14 cellular contexts compared by ENCODE assay signal in the genomic region with DNA sequence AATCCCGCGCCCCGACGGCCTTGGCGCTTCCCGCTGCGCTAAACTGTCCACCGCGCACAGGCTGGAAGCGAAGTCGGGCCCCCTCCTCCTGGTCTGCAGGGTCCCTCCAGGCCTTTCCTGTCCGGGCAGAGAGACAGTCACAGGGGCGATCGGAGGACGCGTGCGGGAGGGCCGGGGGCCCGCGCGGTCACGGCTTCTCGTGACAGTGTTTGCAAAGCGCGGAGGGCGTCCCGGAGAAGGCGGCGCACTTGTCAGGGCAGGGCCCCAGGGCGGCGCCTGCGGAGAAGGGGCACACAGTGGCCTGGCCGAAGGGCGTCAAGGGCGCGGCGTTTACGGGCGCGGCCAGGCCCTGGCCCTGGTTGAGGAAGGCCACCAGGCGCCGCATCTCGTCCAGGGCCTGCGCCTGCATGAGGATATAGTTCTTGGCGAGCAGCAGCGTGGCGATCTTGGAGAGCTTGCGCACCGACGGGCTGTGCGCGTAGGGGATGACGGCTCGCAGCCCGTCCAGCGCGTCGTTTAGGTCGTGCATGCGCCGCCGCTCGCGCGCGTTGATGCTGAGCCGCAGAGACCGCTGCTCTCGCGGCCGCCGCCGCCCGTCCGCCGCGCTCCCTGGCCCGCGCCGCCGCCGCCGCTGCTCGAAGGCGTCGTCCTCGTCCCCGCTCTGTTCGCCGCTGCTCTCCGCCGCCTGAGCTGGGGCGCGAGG. TPM values are rescaled to one million over a fixed set of nuclear protein-coding genes. Genes with fewer than 3 reads are reported as not detected.
DNase-seq lines count a peak whose midpoint lies in the region; ATAC-seq and TF ChIP-seq lines count a peak whose summit lies in the region.
"Had no signal": no experiment of that assay in that cellular context is flagged by ENCODE, and none has a peak within 500 bp of the region (broad histone marks: within the 10 kb centered on the region; RNA-seq: fewer than 3 reads in every experiment).

No MANE protein-coding gene starts in this region.

- TF ChIP-seq RAD21 in IMR-90 (IDR thresholded peaks at IDR 0.05; ENCODE audit: low read length) = no peak

- CTCF ChIA-PET in IMR-90 (lab: Yijun Ruan, JAX) = no interaction called here

- no peak for ATAC-seq in IMR-90 (ENCODE audit: low read depth)
- no peak for ATAC-seq in HG02678 (IDR thresholded peaks at IDR 0.05; ENCODE audit: unreplicated experiment)
- ATAC-seq in GM21786 (IDR thresholded peaks at IDR 0.05; ENCODE audit: unreplicated experiment) = no peak

- H3K9me3 Mint-ChIP-seq in nephron progenitor cell = no peaks in the 10 kb centered on the region
- H3K9me3 Mint-ChIP-seq: activated CD4-positive, alpha-beta memory T cell treated with anti-CD3 and anti-CD28 coated beads, Interleukin-2, amount 10 ng/mL, durations not matched to agents 7 days and 5 days had no signal

- 2% methylated on average over 77 of the region's 94 CpGs; no CpG with 5 or more reads in 1 of the 2 experiments for WGBS in IMR-90 (ENCODE audit: extremely low coverage in 2 of 2, insufficient read length in 1 of 2), 2 experiments

- DNase-seq in NCI-H2196 (lab: John Stamatoyannopoulos, UW; ENCODE audit: unreplicated experiment) (peak; percentile 38), NCI-H2196 treated with DMSO at 0.1 percent for 48 hours (lab: John Stamatoyannopoulos, UW; ENCODE audit: unreplicated experiment) (no peak), IMR-90 (peak; percentile 10), dermis blood vessel endothelial cell (peak; percentile 27), nephron progenitor cell (peak; percentile 53), NCI-H1436 treated with DMSO at 0.1 percent for 48 hours (lab: John Stamatoyannopoulos, UW) (no peak)
- DNase-seq: ACHN; activated CD4-positive, alpha-beta memory T cell treated with anti-CD3 and anti-CD28 coated beads, Interleukin-2, amount 10 ng/mL, durations not matched to agents 7 days and 5 days; anterior cingulate cortex; esophagus squamous epithelium had no signal

- no peak overlapping the region for H3K27ac ChIP-seq in IMR-90 (ENCODE audit: insufficient read depth, low read length)
- H3K27ac ChIP-seq: esophagus squamous epithelium, SK-N-MC had no signal

- no peak overlapping the region for H3K18ac ChIP-seq in IMR-90 (ENCODE audit: low read depth, low read length)

- no peak overlapping the region for H3K23ac ChIP-seq in IMR-90 (ENCODE audit: low read depth, low read length)

- no peaks in the 10 kb centered on the region for H3K36me3 ChIP-seq in IMR-90 (ENCODE audit: control insufficient read depth, insufficient read depth, low read length)
- H3K36me3 ChIP-seq: esophagus squamous epithelium had no signal

- no peak overlapping the region for H3K56ac ChIP-seq in IMR-90 (ENCODE audit: extremely low read depth, insufficient read depth, low read length)

- peaks cover 7% of the 10 kb centered on the region; the same call in 1 of the 2 replicates for H4K20me1 ChIP-seq in IMR-90 (ENCODE audit: insufficient read depth, low read length)

- no peaks in the 10 kb centered on the region for H3K79me1 ChIP-seq in IMR-90 (ENCODE audit: low read depth in 1 of 2, low read length in 2 of 2)

- H2BK15ac ChIP-seq in IMR-90 (ENCODE audit: low read depth, low read length) = no peak overlapping the region

- intact Hi-C loops in IMR-90 (cut with micrococcal nuclease) = loop anchor here (5.0 kb wide), 1 partner anchor 199 kb away; no protein-coding TSS in a partner anchor

- H3K4me2 ChIP-seq in IMR-90 (ENCODE audit: low read depth, low read length) = no peak overlapping the region

- H2BK20ac ChIP-seq in IMR-90 (ENCODE audit: low read depth, low read length) = no peak overlapping the region

- no peak for TF ChIP-seq POLR2A in IMR-90 (IDR thresholded peaks at IDR 0.05; ENCODE audit: low read depth, low read length)

- H3K27ac Mint-ChIP-seq in nephron progenitor cell = no peak overlapping the region
- H3K27ac Mint-ChIP-seq: activated CD4-positive, alpha-beta memory T cell treated with anti-CD3 and anti-CD28 coated beads, Interleukin-2, amount 10 ng/mL, durations not matched to agents 7 days and 5 days had no signal

- no peak overlapping the region for H3K9ac ChIP-seq in IMR-90 (ENCODE audit: low read depth, low read length)

- H3K14ac ChIP-seq in IMR-90 (replicated peaks; ENCODE audit: low read depth, low read length) = no peak overlapping the region

- no peak overlapping the region for H3K4ac ChIP-seq in IMR-90 (ENCODE audit: low read depth, low read length)

- no peak overlapping the region for H3K4me3 ChIP-seq in IMR-90 (ENCODE audit: insufficient read depth, low read depth, low read length)
- H3K4me3 ChIP-seq: lung, SK-N-MC had no signal

- in situ Hi-C loops in IMR-90 (cut with MboI; ENCODE audit: low sequenced_read_pairs) = loop anchor here (25.0 kb wide), 1 partner anchor 319 kb away; no protein-coding TSS in a partner anchor

- H3K4me1 Mint-ChIP-seq in nephron progenitor cell = peaks cover 23% of the 10 kb centered on the region

- no peak overlapping the region for H2AK9ac ChIP-seq in IMR-90 (replicated peaks; ENCODE audit: low read depth, low read length, poor library complexity)

- POLR2A ChIA-PET in IMR-90 (lab: Charles Lee; ENCODE audit: unreplicated experiment) = no interaction called here

- BruUV-seq in IMR-90 (replicated peaks; lab: Mats Ljungman, UMichigan) = no TSS peak

- no peaks in the 10 kb centered on the region for H3K9me3 ChIP-seq in IMR-90 (ENCODE audit: control insufficient read depth, insufficient read depth, low read length)
- H3K9me3 ChIP-seq: esophagus squamous epithelium had no signal

- H3K27me3 Mint-ChIP-seq in nephron progenitor cell (ENCODE audit: low read depth, poor library complexity) = peaks cover 94% of the 10 kb centered on the region

- no peak overlapping the region for H2BK5ac ChIP-seq in IMR-90 (ENCODE audit: low read depth, low read length, poor library complexity, severe bottlenecking)

- dilution Hi-C loops in IMR-90 (cut with HindIII; ENCODE audit: low sequenced_read_pairs, unreplicated experiment) = no loop called here

- H3K4me3 Mint-ChIP-seq in nephron progenitor cell = no peak overlapping the region
- H3K4me3 Mint-ChIP-seq: activated CD4-positive, alpha-beta memory T cell treated with anti-CD3 and anti-CD28 coated beads, Interleukin-2, amount 10 ng/mL, durations not matched to agents 7 days and 5 days had no signal

- no peak overlapping the region for H2BK120ac ChIP-seq in IMR-90 (ENCODE audit: low read depth, low read length)

- no peak overlapping the region for H2AK5ac ChIP-seq in IMR-90 (ENCODE audit: low read depth, low read length)

- H3K27me3 ChIP-seq in IMR-90 (ENCODE audit: control insufficient read depth, insufficient read depth, low read length) = peaks cover 89% of the 10 kb centered on the region

- no peaks in the 10 kb centered on the region for H3K4me1 ChIP-seq in IMR-90 (ENCODE audit: control insufficient read depth, insufficient read depth, low read length)

- no peak overlapping the region for H4K91ac ChIP-seq in IMR-90 (ENCODE audit: insufficient read depth, low read depth, low read length)

- H4K5ac ChIP-seq in IMR-90 (ENCODE audit: low read depth, low read length) = no peak overlapping the region

- no peak overlapping the region for H4K8ac ChIP-seq in IMR-90 (ENCODE audit: low read depth in 2 of 2, low read length in 2 of 2)

- H2AFZ ChIP-seq in IMR-90 (replicated peaks; ENCODE audit: low read length, poor library complexity) = no peak overlapping the region

- no peaks in the 10 kb centered on the region for H3K9me1 ChIP-seq in IMR-90 (ENCODE audit: insufficient read depth, low read length)

- TF ChIP-seq CTCF in IMR-90 (conservative IDR thresholded peaks at IDR 0.05; ENCODE audit: low read depth, low read length) = no peak
- no peak for TF ChIP-seq CTCF in nephron progenitor cell (IDR thresholded peaks at IDR 0.05)

- no peaks in the 10 kb centered on the region for H3K36me3 Mint-ChIP-seq in nephron progenitor cell (ENCODE audit: low read depth)

TF ChIP-seq in IMR-90, 13 proteins besides CTCF, POLR2A, EP300 and RAD21 (continues in another document):
- TF ChIP-seq, protein P1, sequence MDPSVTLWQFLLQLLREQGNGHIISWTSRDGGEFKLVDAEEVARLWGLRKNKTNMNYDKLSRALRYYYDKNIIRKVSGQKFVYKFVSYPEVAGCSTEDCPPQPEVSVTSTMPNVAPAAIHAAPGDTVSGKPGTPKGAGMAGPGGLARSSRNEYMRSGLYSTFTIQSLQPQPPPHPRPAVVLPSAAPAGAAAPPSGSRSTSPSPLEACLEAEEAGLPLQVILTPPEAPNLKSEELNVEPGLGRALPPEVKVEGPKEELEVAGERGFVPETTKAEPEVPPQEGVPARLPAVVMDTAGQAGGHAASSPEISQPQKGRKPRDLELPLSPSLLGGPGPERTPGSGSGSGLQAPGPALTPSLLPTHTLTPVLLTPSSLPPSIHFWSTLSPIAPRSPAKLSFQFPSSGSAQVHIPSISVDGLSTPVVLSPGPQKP (IDR thresholded peaks at IDR 0.05; ENCODE audit: borderline replicate concordance, low read depth, low read length) = no peak
- TF ChIP-seq RFX5 (IDR thresholded peaks at IDR 0.05; ENCODE audit: low read depth, low read length) = no peak
- no peak for TF ChIP-seq MAFK (IDR thresholded peaks at IDR 0.05; ENCODE audit: low read depth, low read length)
- TF ChIP-seq CHD1 (IDR thresholded peaks at IDR 0.05; ENCODE audit: low read depth, low read length) = no peak
- no peak for TF ChIP-seq NFE2L2 (IDR thresholded peaks at IDR 0.05; ENCODE audit: low read depth, low read length)
- no peak for TF ChIP-seq MXI1 (IDR thresholded peaks at IDR 0.05; ENCODE audit: borderline replicate concordance, low read depth, low read length)
- TF ChIP-seq SMC3 (IDR thresholded peaks at IDR 0.05; ENCODE audit: low read depth, low read length) = no peak
- TF ChIP-seq MAZ (IDR thresholded peaks at IDR 0.05; ENCODE audit: borderline replicate concordance, low read depth, low read length) = no peak
- no peak for TF ChIP-seq BHLHE40 (IDR thresholded peaks at IDR 0.05; ENCODE audit: low read depth, low read length)
- TF ChIP-seq FOS (IDR thresholded peaks at IDR 0.05; ENCODE audit: low read depth, low read length) = no peak
- TF ChIP-seq RCOR1 (IDR thresholded peaks at IDR 0.05; ENCODE audit: insufficient replicate concordance, low read length) = no peak
- TF ChIP-seq CEBPB (IDR thresholded peaks at IDR 0.05; ENCODE audit: low read depth, low read length) = no peak

RNA-seq across cellular contexts. Expression of a gene that starts 0.8 kb away (rescaled TPM):
- total RNA-seq in IMR-90 (2012; rRNA removed) (not detected in 2 replicates), dermis blood vessel endothelial cell (not detected in 2 replicates)
- not detected in 2 replicates for polyA plus RNA-seq in IMR-90 (2012; rRNA removed)
- polyA plus RNA-seq in IMR-90 (2012; cell fraction: cytosol; rRNA removed) = not detected in 2 replicates
- polyA plus RNA-seq in IMR-90 (2012; cell fraction: nucleus; rRNA removed; ENCODE audit: low replicate concordance) = not detected in 2 replicates
- total RNA-seq: activated CD4-positive, alpha-beta memory T cell treated with anti-CD3 and anti-CD28 coated beads, Interleukin-2, amount 10 ng/mL, durations not matched to agents 7 days and 5 days; esophagus squamous epithelium; lung had no signal
- polyA plus RNA-seq: lung had no signal

RNA-seq across cellular contexts. Expression of a gene that starts 53.5 kb away (rescaled TPM):
- 1.4 and 2.2 TPM in 2 replicates for total RNA-seq in IMR-90 (2012; rRNA removed)
- polyA plus RNA-seq in IMR-90 (2012; rRNA removed) = 14.4 and 17.3 TPM in 2 replicates
- 3.7 and 5.8 TPM in 2 replicates for polyA plus RNA-seq in IMR-90 (2012; cell fraction: cytosol; rRNA removed)
- 68.1 and 209 TPM in 2 replicates for polyA plus RNA-seq in IMR-90 (2012; cell fraction: nucleus; rRNA removed; ENCODE audit: low replicate concordance)
- total RNA-seq in dermis blood vessel endothelial cell = 9.0 and 11.8 TPM in 2 replicates

Comparison
In these comparisons a context has a peak if more than half of its experiments do, and no peak if none do; other contexts are left out.
1. DNase-seq: peak in NCI-H2196 (single experiment), IMR-90 (single experiment), dermis blood vessel endothelial cell (single experiment) and nephron progenitor cell (single experiment); none in NCI-H2196 treated with DMSO at 0.1 percent for 48 hours (single experiment) and NCI-H1436 treated with DMSO at 0.1 percent for 48 hours (single experiment).